Comparison of ENCODE assay signal across 8 cellular contexts in the genomic region with DNA sequence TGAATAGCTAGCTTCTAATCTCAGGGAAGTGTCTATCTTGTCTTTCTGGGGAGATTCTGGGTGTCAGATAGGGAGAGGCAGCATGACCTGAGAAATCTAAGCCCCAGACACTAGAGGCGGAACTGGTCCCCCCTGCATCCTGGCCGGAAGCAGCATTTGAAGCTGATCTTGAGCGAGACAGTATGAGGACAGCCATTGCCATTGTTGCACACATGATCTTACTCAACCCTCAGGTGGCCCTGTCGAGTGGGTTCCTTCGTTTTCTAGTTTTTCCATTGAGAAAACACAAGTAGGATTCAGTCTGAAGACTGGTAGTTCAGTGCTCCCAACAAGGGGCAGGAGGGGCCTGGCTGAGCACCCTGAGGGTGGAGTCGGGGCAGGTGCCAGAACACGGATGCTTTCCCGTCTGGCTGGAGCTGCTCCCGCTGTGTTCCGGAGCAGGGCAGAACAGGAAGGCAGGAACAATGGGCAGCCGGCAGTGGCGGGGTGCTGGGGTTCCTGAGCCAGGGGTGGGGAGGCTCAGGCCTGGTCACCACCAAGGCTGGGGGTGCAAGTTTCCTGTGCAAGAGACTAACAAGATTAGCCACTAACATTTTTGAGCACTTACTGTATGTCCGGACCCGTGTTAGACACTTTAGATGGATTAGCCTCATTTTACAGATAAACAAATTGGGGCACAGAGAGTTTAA. TPM values are rescaled to one million over a fixed set of nuclear protein-coding genes. Genes with fewer than 3 reads are reported as not detected.
A peak's percentile ranks its signal among the peaks of the same experiment; 100 is the strongest.
DNase-seq lines count a peak whose midpoint lies in the region; ATAC-seq and TF ChIP-seq lines count a peak whose summit lies in the region.

No MANE protein-coding gene starts in this region.

- H3K9me3 ChIP-seq in mucosa of descending colon, result no peaks in the 10 kb centered on the region

- no peak for DNase-seq in activated naive CD4-positive, alpha-beta T cell treated with anti-CD3 and anti-CD28 coated beads, Interleukin-2, amount 10 ng/mL, durations not matched to agents 7 days and 5 days
- no peak for DNase-seq in activated naive CD4-positive, alpha-beta T cell (lab: John Stamatoyannopoulos, UW)
- DNase-seq in mucosa of descending colon (peak; percentile 56 to 79 (median 75)), OCI-M2 (lab: John Stamatoyannopoulos, UW; ENCODE audit: unreplicated experiment) (no peak), SIG-M5 (lab: John Stamatoyannopoulos, UW) (no peak), superior temporal gyrus (ENCODE audit: extremely low spot score) (no peak)

- H3K4me1 ChIP-seq in mucosa of descending colon (ENCODE audit: low read depth), result peaks cover 11% of the 10 kb centered on the region

- ATAC-seq in mucosa of descending colon (peak; percentile 88), HG02973 (IDR thresholded peaks at IDR 0.05; ENCODE audit: unreplicated experiment) (no peak)

- H3K36me3 ChIP-seq in mucosa of descending colon (ENCODE audit: low read depth), result no peaks in the 10 kb centered on the region

- H3K4me3 Mint-ChIP-seq in activated naive CD4-positive, alpha-beta T cell treated with anti-CD3 and anti-CD28 coated beads, Interleukin-2, amount 10 ng/mL, durations not matched to agents 7 days and 5 days, result no peak overlapping the region

- CTCF ChIA-PET in activated naive CD4-positive, alpha-beta T cell treated with anti-CD3 and anti-CD28 coated beads, Interleukin-2, amount 10 ng/mL, durations not matched to agents 7 days and 5 days (lab: Charles Lee), result no interaction called here

- H3K4me1 Mint-ChIP-seq in activated naive CD4-positive, alpha-beta T cell treated with anti-CD3 and anti-CD28 coated beads, Interleukin-2, amount 10 ng/mL, durations not matched to agents 7 days and 5 days, result peaks cover 33% of the 10 kb centered on the region

- H3K36me3 Mint-ChIP-seq in activated naive CD4-positive, alpha-beta T cell treated with anti-CD3 and anti-CD28 coated beads, Interleukin-2, amount 10 ng/mL, durations not matched to agents 7 days and 5 days, result peaks cover 30% of the 10 kb centered on the region

- no peaks in the 10 kb centered on the region for H3K27me3 Mint-ChIP-seq in activated naive CD4-positive, alpha-beta T cell treated with anti-CD3 and anti-CD28 coated beads, Interleukin-2, amount 10 ng/mL, durations not matched to agents 7 days and 5 days

- no peak overlapping the region for H3K4me3 ChIP-seq in mucosa of descending colon

- no peak for TF ChIP-seq CTCF in mucosa of descending colon (IDR thresholded peaks at IDR 0.05)

- no peaks in the 10 kb centered on the region for H3K9me3 Mint-ChIP-seq in activated naive CD4-positive, alpha-beta T cell treated with anti-CD3 and anti-CD28 coated beads, Interleukin-2, amount 10 ng/mL, durations not matched to agents 7 days and 5 days

- H3K27ac Mint-ChIP-seq in activated naive CD4-positive, alpha-beta T cell treated with anti-CD3 and anti-CD28 coated beads, Interleukin-2, amount 10 ng/mL, durations not matched to agents 7 days and 5 days, result peak overlapping the region; percentile 77

- peak overlapping the region; percentile 41 for H3K27ac ChIP-seq in cingulate gyrus (ENCODE audit: low read depth, low read length)

- intact Hi-C loops in mucosa of descending colon (cut with DNase I, micrococcal nuclease), result no loop called here

RNA-seq across cellular contexts. Expression of gene SDCBP2, which starts 7.9 kb away (rescaled TPM):
- 100 to 1,000 TPM; 165 to 447 (median 320) TPM for total RNA-seq in mucosa of descending colon

RNA-seq across cellular contexts. Expression of gene FKBP1A, which starts 56.0 kb away (rescaled TPM):
- total RNA-seq in mucosa of descending colon, result 100 to 1,000 TPM; 168 to 326 (median 300) TPM

Comparison
In these comparisons a context has a peak if more than half of its experiments do, and no peak if none do; other contexts are left out.
1. DNase-seq: peak in mucosa of descending colon (3 of 3); none in activated naive CD4-positive, alpha-beta T cell treated with anti-CD3 and anti-CD28 coated beads, Interleukin-2, amount 10 ng/mL, durations not matched to agents 7 days and 5 days (single experiment), activated naive CD4-positive, alpha-beta T cell (0 of 4), OCI-M2 (single experiment), SIG-M5 (single experiment) and superior temporal gyrus (single experiment).